1 cellular context compared by ENCODE assay signal in genomic region chr6:157137501-157137900, GRCh38.
TF ChIP-seq lines count a peak whose summit lies in the region.

No MANE protein-coding gene starts in this region.

TF ChIP-seq in HepG2, 621 proteins besides CTCF, POLR2A, EP300 and RAD21 (continued from another document):
- no peak for TF ChIP-seq ZNF691 (CRISPR knock-in tag; IDR thresholded peaks at IDR 0.05; ENCODE audit: borderline replicate concordance, low read depth)
- no peak for TF ChIP-seq KDM4B (CRISPR knock-in tag; IDR thresholded peaks at IDR 0.05)
- TF ChIP-seq, protein P1, sequence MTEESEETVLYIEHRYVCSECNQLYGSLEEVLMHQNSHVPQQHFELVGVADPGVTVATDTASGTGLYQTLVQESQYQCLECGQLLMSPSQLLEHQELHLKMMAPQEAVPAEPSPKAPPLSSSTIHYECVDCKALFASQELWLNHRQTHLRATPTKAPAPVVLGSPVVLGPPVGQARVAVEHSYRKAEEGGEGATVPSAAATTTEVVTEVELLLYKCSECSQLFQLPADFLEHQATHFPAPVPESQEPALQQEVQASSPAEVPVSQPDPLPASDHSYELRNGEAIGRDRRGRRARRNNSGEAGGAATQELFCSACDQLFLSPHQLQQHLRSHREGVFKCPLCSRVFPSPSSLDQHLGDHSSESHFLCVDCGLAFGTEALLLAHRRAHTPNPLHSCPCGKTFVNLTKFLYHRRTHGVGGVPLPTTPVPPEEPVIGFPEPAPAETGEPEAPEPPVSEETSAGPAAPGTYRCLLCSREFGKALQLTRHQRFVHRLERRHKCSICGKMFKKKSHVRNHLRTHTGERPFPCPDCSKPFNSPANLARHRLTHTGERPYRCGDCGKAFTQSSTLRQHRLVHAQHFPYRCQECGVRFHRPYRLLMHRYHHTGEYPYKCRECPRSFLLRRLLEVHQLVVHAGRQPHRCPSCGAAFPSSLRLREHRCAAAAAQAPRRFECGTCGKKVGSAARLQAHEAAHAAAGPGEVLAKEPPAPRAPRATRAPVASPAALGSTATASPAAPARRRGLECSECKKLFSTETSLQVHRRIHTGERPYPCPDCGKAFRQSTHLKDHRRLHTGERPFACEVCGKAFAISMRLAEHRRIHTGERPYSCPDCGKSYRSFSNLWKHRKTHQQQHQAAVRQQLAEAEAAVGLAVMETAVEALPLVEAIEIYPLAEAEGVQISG (CRISPR knock-in tag; IDR thresholded peaks at IDR 0.05) = no peak
- TF ChIP-seq MXI1 (IDR thresholded peaks at IDR 0.05; ENCODE audit: borderline replicate concordance, low read depth, low read length) = no peak
- no peak for TF ChIP-seq HOXA5 (CRISPR knock-in tag; IDR thresholded peaks at IDR 0.05)
- TF ChIP-seq NBN (conservative IDR thresholded peaks at IDR 0.05) = no peak
- TF ChIP-seq ZNF207 (IDR thresholded peaks at IDR 0.05; ENCODE audit: borderline replicate concordance) = no peak
- no peak for TF ChIP-seq KDM5A (IDR thresholded peaks at IDR 0.05; ENCODE audit: borderline replicate concordance, low read length)
- no peak for TF ChIP-seq GZF1 (CRISPR knock-in tag; IDR thresholded peaks at IDR 0.05)
